1 cellular context compared by ENCODE assay signal in the genomic region with DNA sequence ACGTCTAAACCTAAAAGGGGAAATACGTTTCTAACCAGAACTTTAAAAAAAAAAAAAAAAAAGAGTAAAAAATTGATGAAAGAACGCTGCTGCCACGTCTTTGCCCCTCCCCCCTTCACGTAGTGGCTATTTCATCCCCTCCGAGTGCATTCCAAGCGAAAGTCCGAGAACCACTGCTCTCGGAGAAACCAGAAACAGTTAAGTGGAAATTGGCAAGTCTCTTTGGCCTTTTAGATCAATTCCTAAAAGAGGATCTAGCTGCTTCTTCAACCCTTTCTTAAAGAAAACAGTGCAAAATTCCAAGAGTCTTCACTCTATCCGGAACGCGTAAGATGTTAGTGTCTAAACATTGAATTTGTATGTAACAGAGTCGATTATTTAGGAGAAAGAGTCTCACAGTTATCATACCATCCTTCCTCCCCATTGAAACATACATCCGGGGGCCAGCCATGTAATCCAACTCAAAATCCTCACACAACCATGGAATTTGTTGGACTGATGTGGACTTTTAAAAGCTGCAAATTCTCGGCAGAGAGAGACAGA.
TF ChIP-seq lines count a peak whose summit lies in the region.

No MANE protein-coding gene starts in this region.

TF ChIP-seq in GM12878, 131 proteins besides CTCF, POLR2A, EP300 and RAD21:
- TF ChIP-seq, protein P1, sequence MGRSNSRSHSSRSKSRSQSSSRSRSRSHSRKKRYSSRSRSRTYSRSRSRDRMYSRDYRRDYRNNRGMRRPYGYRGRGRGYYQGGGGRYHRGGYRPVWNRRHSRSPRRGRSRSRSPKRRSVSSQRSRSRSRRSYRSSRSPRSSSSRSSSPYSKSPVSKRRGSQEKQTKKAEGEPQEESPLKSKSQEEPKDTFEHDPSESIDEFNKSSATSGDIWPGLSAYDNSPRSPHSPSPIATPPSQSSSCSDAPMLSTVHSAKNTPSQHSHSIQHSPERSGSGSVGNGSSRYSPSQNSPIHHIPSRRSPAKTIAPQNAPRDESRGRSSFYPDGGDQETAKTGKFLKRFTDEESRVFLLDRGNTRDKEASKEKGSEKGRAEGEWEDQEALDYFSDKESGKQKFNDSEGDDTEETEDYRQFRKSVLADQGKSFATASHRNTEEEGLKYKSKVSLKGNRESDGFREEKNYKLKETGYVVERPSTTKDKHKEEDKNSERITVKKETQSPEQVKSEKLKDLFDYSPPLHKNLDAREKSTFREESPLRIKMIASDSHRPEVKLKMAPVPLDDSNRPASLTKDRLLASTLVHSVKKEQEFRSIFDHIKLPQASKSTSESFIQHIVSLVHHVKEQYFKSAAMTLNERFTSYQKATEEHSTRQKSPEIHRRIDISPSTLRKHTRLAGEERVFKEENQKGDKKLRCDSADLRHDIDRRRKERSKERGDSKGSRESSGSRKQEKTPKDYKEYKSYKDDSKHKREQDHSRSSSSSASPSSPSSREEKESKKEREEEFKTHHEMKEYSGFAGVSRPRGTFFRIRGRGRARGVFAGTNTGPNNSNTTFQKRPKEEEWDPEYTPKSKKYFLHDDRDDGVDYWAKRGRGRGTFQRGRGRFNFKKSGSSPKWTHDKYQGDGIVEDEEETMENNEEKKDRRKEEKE (IDR thresholded peaks at IDR 0.05), result no peak
- TF ChIP-seq FOXM1 (IDR thresholded peaks at IDR 0.05; ENCODE audit: low read depth, low read length) (0 out of 2 replicates have a peak, but pooled peaks have one; percentile 4), SMAD5 (IDR thresholded peaks at IDR 0.05; ENCODE audit: low read depth) (no peak), SUZ12 (IDR thresholded peaks at IDR 0.05; ENCODE audit: unreplicated experiment) (no peak), MYB (IDR thresholded peaks at IDR 0.05; ENCODE audit: borderline replicate concordance, low read depth, low read length) (no peak; the same call in 1 of the 2 replicates), NBN (IDR thresholded peaks at IDR 0.05) (peak; percentile 35; the same call in 1 of the 2 replicates), CREB1 (IDR thresholded peaks at IDR 0.05; ENCODE audit: low read depth) (peak; percentile 60; the same call in 1 of the 2 replicates), RAD51 (IDR thresholded peaks at IDR 0.05) (no peak), GABPA (IDR thresholded peaks at IDR 0.05; ENCODE audit: low read depth) (no peak), PML (IDR thresholded peaks at IDR 0.05; ENCODE audit: low read length) (no peak), ZNF274 (IDR thresholded peaks at IDR 0.05; ENCODE audit: insufficient read depth, insufficient read length) (no peak), WRNIP1 (IDR thresholded peaks at IDR 0.05; ENCODE audit: borderline replicate concordance, low read depth, low read length) (no peak), ZBED1 (IDR thresholded peaks at IDR 0.05; ENCODE audit: borderline replicate concordance) (no peak), SREBF1 (IDR thresholded peaks at IDR 0.05; ENCODE audit: low read length) (no peak), ZNF24 (IDR thresholded peaks at IDR 0.05) (no peak), ATF7 (IDR thresholded peaks at IDR 0.05; ENCODE audit: low read depth) (peak; percentile 26; the same call in 1 of the 2 replicates), POLR2AphosphoS2 (IDR thresholded peaks at IDR 0.05; ENCODE audit: low read depth, low read length) (0 out of 2 replicates have a peak, but pooled peaks have one; percentile 36), JUND (IDR thresholded peaks at IDR 0.05; ENCODE audit: low read depth, low read length) (no peak), NR2C1 (IDR thresholded peaks at IDR 0.05) (no peak), IKZF2 (IDR thresholded peaks at IDR 0.05) (no peak; a peak in 2 of 4 replicates), CHD2 (IDR thresholded peaks at IDR 0.05; ENCODE audit: borderline replicate concordance, low read depth, low read length) (0 out of 2 replicates have a peak, but pooled peaks have one; percentile 47), NFYA (IDR thresholded peaks at IDR 0.05; ENCODE audit: borderline replicate concordance, low read depth, low read length) (no peak), IRF4 (IDR thresholded peaks at IDR 0.05; ENCODE audit: low read depth, low read length) (no peak), CBX3 (IDR thresholded peaks at IDR 0.05; ENCODE audit: borderline replicate concordance, low read depth) (no peak), CREM (IDR thresholded peaks at IDR 0.05; ENCODE audit: low read depth) (peak; percentile 30; the same call in 1 of the 2 replicates), SP1 (IDR thresholded peaks at IDR 0.05; ENCODE audit: low read depth, low read length) (no peak), SIX5 (IDR thresholded peaks at IDR 0.05; ENCODE audit: low read depth, low read length, severe bottlenecking) (no peak), BHLHE40 (IDR thresholded peaks at IDR 0.05; ENCODE audit: borderline replicate concordance in 1 of 2, low read depth in 2 of 2, low read length in 1 of 2) (no peak), RBBP5 (conservative IDR thresholded peaks at IDR 0.05) (no peak), RUNX3 (IDR thresholded peaks at IDR 0.05; ENCODE audit: low read length) (peak; percentile 58; the same call in 1 of the 2 replicates), SMAD1 (IDR thresholded peaks at IDR 0.05; ENCODE audit: low read depth, partially characterized antibody) (peak; percentile 34), BCL11A (IDR thresholded peaks at IDR 0.05; ENCODE audit: low read depth, low read length) (no peak), SIN3A (IDR thresholded peaks at IDR 0.05; ENCODE audit: low read depth, low read length) (peak; percentile 17; the same call in 1 of the 2 replicates), ZNF384 (IDR thresholded peaks at IDR 0.05; ENCODE audit: borderline replicate concordance, low read depth, low read length) (peak; percentile 93; the same call in 1 of the 2 replicates), SUPT20H (IDR thresholded peaks at IDR 0.05; ENCODE audit: borderline replicate concordance, control insufficient read depth, low read depth, low read length) (no peak)
- TF ChIP-seq, protein P2, sequence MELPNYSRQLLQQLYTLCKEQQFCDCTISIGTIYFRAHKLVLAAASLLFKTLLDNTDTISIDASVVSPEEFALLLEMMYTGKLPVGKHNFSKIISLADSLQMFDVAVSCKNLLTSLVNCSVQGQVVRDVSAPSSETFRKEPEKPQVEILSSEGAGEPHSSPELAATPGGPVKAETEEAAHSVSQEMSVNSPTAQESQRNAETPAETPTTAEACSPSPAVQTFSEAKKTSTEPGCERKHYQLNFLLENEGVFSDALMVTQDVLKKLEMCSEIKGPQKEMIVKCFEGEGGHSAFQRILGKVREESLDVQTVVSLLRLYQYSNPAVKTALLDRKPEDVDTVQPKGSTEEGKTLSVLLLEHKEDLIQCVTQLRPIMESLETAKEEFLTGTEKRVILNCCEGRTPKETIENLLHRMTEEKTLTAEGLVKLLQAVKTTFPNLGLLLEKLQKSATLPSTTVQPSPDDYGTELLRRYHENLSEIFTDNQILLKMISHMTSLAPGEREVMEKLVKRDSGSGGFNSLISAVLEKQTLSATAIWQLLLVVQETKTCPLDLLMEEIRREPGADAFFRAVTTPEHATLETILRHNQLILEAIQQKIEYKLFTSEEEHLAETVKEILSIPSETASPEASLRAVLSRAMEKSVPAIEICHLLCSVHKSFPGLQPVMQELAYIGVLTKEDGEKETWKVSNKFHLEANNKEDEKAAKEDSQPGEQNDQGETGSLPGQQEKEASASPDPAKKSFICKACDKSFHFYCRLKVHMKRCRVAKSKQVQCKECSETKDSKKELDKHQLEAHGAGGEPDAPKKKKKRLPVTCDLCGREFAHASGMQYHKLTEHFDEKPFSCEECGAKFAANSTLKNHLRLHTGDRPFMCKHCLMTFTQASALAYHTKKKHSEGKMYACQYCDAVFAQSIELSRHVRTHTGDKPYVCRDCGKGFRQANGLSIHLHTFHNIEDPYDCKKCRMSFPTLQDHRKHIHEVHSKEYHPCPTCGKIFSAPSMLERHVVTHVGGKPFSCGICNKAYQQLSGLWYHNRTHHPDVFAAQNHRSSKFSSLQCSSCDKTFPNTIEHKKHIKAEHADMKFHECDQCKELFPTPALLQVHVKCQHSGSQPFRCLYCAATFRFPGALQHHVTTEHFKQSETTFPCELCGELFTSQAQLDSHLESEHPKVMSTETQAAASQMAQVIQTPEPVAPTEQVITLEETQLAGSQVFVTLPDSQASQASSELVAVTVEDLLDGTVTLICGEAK (IDR thresholded peaks at IDR 0.05; ENCODE audit: borderline replicate concordance), result no peak
- TF ChIP-seq, protein P3, sequence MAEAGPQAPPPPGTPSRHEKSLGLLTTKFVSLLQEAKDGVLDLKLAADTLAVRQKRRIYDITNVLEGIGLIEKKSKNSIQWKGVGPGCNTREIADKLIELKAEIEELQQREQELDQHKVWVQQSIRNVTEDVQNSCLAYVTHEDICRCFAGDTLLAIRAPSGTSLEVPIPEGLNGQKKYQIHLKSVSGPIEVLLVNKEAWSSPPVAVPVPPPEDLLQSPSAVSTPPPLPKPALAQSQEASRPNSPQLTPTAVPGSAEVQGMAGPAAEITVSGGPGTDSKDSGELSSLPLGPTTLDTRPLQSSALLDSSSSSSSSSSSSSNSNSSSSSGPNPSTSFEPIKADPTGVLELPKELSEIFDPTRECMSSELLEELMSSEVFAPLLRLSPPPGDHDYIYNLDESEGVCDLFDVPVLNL (IDR thresholded peaks at IDR 0.05; ENCODE audit: low read depth, low read length), result no peak
- TF ChIP-seq, protein P4, sequence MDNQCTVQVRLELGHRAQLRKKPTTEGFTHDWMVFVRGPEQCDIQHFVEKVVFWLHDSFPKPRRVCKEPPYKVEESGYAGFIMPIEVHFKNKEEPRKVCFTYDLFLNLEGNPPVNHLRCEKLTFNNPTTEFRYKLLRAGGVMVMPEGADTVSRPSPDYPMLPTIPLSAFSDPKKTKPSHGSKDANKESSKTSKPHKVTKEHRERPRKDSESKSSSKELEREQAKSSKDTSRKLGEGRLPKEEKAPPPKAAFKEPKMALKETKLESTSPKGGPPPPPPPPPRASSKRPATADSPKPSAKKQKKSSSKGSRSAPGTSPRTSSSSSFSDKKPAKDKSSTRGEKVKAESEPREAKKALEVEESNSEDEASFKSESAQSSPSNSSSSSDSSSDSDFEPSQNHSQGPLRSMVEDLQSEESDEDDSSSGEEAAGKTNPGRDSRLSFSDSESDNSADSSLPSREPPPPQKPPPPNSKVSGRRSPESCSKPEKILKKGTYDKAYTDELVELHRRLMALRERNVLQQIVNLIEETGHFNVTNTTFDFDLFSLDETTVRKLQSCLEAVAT (IDR thresholded peaks at IDR 0.05), result no peak
- TF ChIP-seq, protein P5, sequence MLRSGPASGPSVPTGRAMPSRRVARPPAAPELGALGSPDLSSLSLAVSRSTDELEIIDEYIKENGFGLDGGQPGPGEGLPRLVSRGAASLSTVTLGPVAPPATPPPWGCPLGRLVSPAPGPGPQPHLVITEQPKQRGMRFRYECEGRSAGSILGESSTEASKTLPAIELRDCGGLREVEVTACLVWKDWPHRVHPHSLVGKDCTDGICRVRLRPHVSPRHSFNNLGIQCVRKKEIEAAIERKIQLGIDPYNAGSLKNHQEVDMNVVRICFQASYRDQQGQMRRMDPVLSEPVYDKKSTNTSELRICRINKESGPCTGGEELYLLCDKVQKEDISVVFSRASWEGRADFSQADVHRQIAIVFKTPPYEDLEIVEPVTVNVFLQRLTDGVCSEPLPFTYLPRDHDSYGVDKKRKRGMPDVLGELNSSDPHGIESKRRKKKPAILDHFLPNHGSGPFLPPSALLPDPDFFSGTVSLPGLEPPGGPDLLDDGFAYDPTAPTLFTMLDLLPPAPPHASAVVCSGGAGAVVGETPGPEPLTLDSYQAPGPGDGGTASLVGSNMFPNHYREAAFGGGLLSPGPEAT (IDR thresholded peaks at IDR 0.05; ENCODE audit: low read depth), result peak; percentile 41; the same call in 1 of the 2 replicates
- TF ChIP-seq, protein P6, sequence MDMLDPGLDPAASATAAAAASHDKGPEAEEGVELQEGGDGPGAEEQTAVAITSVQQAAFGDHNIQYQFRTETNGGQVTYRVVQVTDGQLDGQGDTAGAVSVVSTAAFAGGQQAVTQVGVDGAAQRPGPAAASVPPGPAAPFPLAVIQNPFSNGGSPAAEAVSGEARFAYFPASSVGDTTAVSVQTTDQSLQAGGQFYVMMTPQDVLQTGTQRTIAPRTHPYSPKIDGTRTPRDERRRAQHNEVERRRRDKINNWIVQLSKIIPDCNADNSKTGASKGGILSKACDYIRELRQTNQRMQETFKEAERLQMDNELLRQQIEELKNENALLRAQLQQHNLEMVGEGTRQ (IDR thresholded peaks at IDR 0.05; ENCODE audit: borderline replicate concordance, low read depth, low read length), result no peak
- TF ChIP-seq, protein P7, sequence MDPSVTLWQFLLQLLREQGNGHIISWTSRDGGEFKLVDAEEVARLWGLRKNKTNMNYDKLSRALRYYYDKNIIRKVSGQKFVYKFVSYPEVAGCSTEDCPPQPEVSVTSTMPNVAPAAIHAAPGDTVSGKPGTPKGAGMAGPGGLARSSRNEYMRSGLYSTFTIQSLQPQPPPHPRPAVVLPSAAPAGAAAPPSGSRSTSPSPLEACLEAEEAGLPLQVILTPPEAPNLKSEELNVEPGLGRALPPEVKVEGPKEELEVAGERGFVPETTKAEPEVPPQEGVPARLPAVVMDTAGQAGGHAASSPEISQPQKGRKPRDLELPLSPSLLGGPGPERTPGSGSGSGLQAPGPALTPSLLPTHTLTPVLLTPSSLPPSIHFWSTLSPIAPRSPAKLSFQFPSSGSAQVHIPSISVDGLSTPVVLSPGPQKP (IDR thresholded peaks at IDR 0.05; ENCODE audit: low read depth, low read length), result no peak
- TF ChIP-seq, protein P8, sequence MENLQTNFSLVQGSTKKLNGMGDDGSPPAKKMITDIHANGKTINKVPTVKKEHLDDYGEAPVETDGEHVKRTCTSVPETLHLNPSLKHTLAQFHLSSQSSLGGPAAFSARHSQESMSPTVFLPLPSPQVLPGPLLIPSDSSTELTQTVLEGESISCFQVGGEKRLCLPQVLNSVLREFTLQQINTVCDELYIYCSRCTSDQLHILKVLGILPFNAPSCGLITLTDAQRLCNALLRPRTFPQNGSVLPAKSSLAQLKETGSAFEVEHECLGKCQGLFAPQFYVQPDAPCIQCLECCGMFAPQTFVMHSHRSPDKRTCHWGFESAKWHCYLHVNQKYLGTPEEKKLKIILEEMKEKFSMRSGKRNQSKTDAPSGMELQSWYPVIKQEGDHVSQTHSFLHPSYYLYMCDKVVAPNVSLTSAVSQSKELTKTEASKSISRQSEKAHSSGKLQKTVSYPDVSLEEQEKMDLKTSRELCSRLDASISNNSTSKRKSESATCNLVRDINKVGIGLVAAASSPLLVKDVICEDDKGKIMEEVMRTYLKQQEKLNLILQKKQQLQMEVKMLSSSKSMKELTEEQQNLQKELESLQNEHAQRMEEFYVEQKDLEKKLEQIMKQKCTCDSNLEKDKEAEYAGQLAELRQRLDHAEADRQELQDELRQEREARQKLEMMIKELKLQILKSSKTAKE (IDR thresholded peaks at IDR 0.05; ENCODE audit: low read depth, poor library complexity, severe bottlenecking), result peak; percentile 23
- TF ChIP-seq, protein P9, sequence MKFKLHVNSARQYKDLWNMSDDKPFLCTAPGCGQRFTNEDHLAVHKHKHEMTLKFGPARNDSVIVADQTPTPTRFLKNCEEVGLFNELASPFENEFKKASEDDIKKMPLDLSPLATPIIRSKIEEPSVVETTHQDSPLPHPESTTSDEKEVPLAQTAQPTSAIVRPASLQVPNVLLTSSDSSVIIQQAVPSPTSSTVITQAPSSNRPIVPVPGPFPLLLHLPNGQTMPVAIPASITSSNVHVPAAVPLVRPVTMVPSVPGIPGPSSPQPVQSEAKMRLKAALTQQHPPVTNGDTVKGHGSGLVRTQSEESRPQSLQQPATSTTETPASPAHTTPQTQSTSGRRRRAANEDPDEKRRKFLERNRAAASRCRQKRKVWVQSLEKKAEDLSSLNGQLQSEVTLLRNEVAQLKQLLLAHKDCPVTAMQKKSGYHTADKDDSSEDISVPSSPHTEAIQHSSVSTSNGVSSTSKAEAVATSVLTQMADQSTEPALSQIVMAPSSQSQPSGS (IDR thresholded peaks at IDR 0.05; ENCODE audit: low read length), result no peak
